In the genomic region with DNA sequence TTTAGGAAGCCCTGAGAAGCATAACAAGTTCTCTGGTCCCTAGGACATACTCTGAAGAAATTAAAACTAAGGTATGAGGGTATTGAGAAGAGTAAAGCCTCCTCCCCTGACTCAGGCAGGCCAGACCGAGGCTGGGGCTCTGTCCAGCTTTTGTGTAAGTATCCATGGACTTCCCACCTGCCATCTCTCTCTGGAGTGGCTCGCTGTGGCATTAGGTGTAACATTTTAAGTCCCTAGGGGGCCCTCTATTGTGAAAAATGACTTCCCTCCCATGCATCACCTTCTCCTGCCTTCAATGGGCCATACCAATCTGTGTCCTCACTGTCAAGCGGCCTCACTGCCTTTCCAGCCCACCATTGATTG, we compare ENCODE assay signal across 25 cellular contexts.
DNase-seq lines count a peak whose midpoint lies in the region; ATAC-seq and TF ChIP-seq lines count a peak whose summit lies in the region.
"Had no signal": no experiment of that assay in that cellular context is flagged by ENCODE, and none has a peak within 500 bp of the region (broad histone marks: within the 10 kb centered on the region; RNA-seq: fewer than 3 reads in every experiment).

No MANE protein-coding gene starts in this region.

- CTCF ChIA-PET in T-cell (lab: Charles Lee) = no interaction called here

- no peaks in the 10 kb centered on the region for H3K9me3 ChIP-seq in adipocyte (ENCODE audit: control insufficient read depth, low read length)
- peaks cover under 1% of the 10 kb centered on the region for H3K9me3 ChIP-seq in osteoblast (ENCODE audit: low read depth, low read length)
- H3K9me3 ChIP-seq: BE2C had no signal

- H3K4me2 ChIP-seq in osteoblast (ENCODE audit: insufficient read depth, low read length) = peak overlapping the region; percentile 63

- H3K27me3 Mint-ChIP-seq in T-cell (peaks cover 1 to 13% of the 10 kb centered on the region in 2 donors), endothelial cell (ENCODE audit: unreplicated experiment) (peaks cover 3% of the 10 kb centered on the region)
- H3K27me3 Mint-ChIP-seq: activated CD4-positive, alpha-beta T cell treated with anti-CD3 and anti-CD28 coated beads, Interleukin-2, amount 10 ng/mL, durations not matched to agents 7 days and 5 days; activated naive CD8-positive, alpha-beta T cell treated with anti-CD3 and anti-CD28 coated beads, Interleukin-2, amount 10 ng/mL, durations not matched to agents 7 days and 5 days had no signal

- H3K4me1 ChIP-seq in ACC112 (ENCODE audit: control insufficient read depth, insufficient read depth, low read length, unreplicated experiment) (peaks cover 8% of the 10 kb centered on the region), adipocyte (ENCODE audit: control insufficient read depth, insufficient read depth, low read length) (peaks cover 40% of the 10 kb centered on the region), osteoblast (ENCODE audit: insufficient read depth, low read length) (peaks cover 29% of the 10 kb centered on the region)

- no peak for TF ChIP-seq CTCF in osteoblast (IDR thresholded peaks at IDR 0.05; ENCODE audit: extremely low read depth, low read depth, low read length)
- TF ChIP-seq CTCF in endothelial cell (IDR thresholded peaks at IDR 0.05; ENCODE audit: unreplicated experiment) = no peak

- H3K27ac ChIP-seq in ACC112 (ENCODE audit: low read depth, low read length) (peak overlapping the region; percentile 59), osteoblast (ENCODE audit: low read depth, low read length) (peak overlapping the region; percentile 75)
- H3K27ac ChIP-seq: left ventricle myocardium inferior, VCaP had no signal

- H3K9me3 Mint-ChIP-seq in T-cell (peaks cover 0 to 4% (median 0%) of the 10 kb centered on the region in 3 donors), endothelial cell (ENCODE audit: unreplicated experiment) (no peaks in the 10 kb centered on the region)
- H3K9me3 Mint-ChIP-seq: activated CD4-positive, alpha-beta T cell treated with anti-CD3 and anti-CD28 coated beads, Interleukin-2, amount 10 ng/mL, durations not matched to agents 7 days and 5 days; activated naive CD8-positive, alpha-beta T cell treated with anti-CD3 and anti-CD28 coated beads, Interleukin-2, amount 10 ng/mL, durations not matched to agents 7 days and 5 days; activated T-cell treated with anti-CD3 and anti-CD28 coated beads, Interleukin-2, amount 50 U/mL, for 24 hours; type B pancreatic cell had no signal

- H2AFZ ChIP-seq in ACC112 (ENCODE audit: low read length, unreplicated experiment) = peak overlapping the region; percentile 87
- H2AFZ ChIP-seq in osteoblast (ENCODE audit: low read length) = peak overlapping the region; percentile 34

- no peaks in the 10 kb centered on the region for H3K27me3 ChIP-seq in ACC112 (ENCODE audit: insufficient read depth, low read length)
- no peaks in the 10 kb centered on the region for H3K27me3 ChIP-seq in adipocyte (replicated peaks; ENCODE audit: control insufficient read depth, insufficient read depth, low read length)
- no peaks in the 10 kb centered on the region for H3K27me3 ChIP-seq in osteoblast (ENCODE audit: insufficient read depth, low read length)
- H3K27me3 ChIP-seq: BE2C had no signal

- H3K4me3 ChIP-seq in ACC112 (ENCODE audit: low read depth, low read length) = no peak overlapping the region
- H3K4me3 ChIP-seq in adipocyte (ENCODE audit: low read length) = peak overlapping the region; percentile 30
- H3K4me3 ChIP-seq in osteoblast (ENCODE audit: insufficient read depth, low read length) = no peak overlapping the region
- H3K4me3 ChIP-seq: left ventricle myocardium inferior had no signal

- H3K4me3 Mint-ChIP-seq in T-cell = no peak overlapping the region
- H3K4me3 Mint-ChIP-seq in endothelial cell (ENCODE audit: unreplicated experiment) = no peak overlapping the region
- H3K4me3 Mint-ChIP-seq: activated CD4-positive, alpha-beta T cell treated with anti-CD3 and anti-CD28 coated beads, Interleukin-2, amount 10 ng/mL, durations not matched to agents 7 days and 5 days; activated naive CD8-positive, alpha-beta T cell treated with anti-CD3 and anti-CD28 coated beads, Interleukin-2, amount 10 ng/mL, durations not matched to agents 7 days and 5 days; activated T-cell treated with anti-CD3 and anti-CD28 coated beads, Interleukin-2, amount 50 U/mL, for 24 hours; mesothelial cell of epicardium; naive thymus-derived CD4-positive, alpha-beta T cell; type B pancreatic cell had no signal

- H4K20me1 ChIP-seq in osteoblast (ENCODE audit: insufficient read depth, low read length) = no peaks in the 10 kb centered on the region

- no peak for DNase-seq in adipocyte (ENCODE audit: low read depth)
- DNase-seq in osteoblast (ENCODE audit: insufficient read length, low spot score, missing footprints) = no peak
- DNase-seq in T-cell = no peak
- DNase-seq in endothelial cell (ENCODE audit: low spot score) = no peak
- DNase-seq in stimulated activated CD4-positive, alpha-beta T cell treated with anti-CD3 and anti-CD28 coated beads, Interleukin-2, amount 100 ng/mL, for 48 hours = no peak
- no peak for DNase-seq in NCI-H345 (lab: John Stamatoyannopoulos, UW)
- DNase-seq: activated CD4-positive, alpha-beta T cell treated with anti-CD3 and anti-CD28 coated beads, Interleukin-2, amount 10 ng/mL, durations not matched to agents 7 days and 5 days; activated gamma-delta T cell; activated naive CD8-positive, alpha-beta T cell treated with anti-CD3 and anti-CD28 coated beads, Interleukin-2, amount 10 ng/mL, durations not matched to agents 7 days and 5 days; activated T-cell treated with anti-CD3 and anti-CD28 coated beads, Interleukin-2, amount 50 U/mL, for 24 hours; BE2C; CD8-positive, alpha-beta memory T cell; cerebellar nuclear complex; left ventricle myocardium inferior; naive thymus-derived CD4-positive, alpha-beta T cell; NCI-H1694 treated with DMSO at 0.1 percent for 48 hours; NCI-H2171 treated with DMSO at 0.1 percent for 48 hours; nucleus accumbens; retina; stimulated activated CD4-positive, alpha-beta T cell treated with anti-CD3 and anti-CD28 coated beads, Interleukin-2, amount 100 ng/mL, for 24 hours had no signal

- no peak for TF ChIP-seq EP300 in Ishikawa (IDR thresholded peaks at IDR 0.05; ENCODE audit: borderline replicate concordance)

- peak overlapping the region; percentile 50 for H3K9ac ChIP-seq in adipocyte (ENCODE audit: low read length)

- H3K27ac Mint-ChIP-seq in T-cell = no peak overlapping the region
- H3K27ac Mint-ChIP-seq in endothelial cell (ENCODE audit: unreplicated experiment) = no peak overlapping the region
- H3K27ac Mint-ChIP-seq: activated CD4-positive, alpha-beta T cell treated with anti-CD3 and anti-CD28 coated beads, Interleukin-2, amount 10 ng/mL, durations not matched to agents 7 days and 5 days; activated naive CD8-positive, alpha-beta T cell treated with anti-CD3 and anti-CD28 coated beads, Interleukin-2, amount 10 ng/mL, durations not matched to agents 7 days and 5 days; activated T-cell treated with anti-CD3 and anti-CD28 coated beads, Interleukin-2, amount 50 U/mL, for 24 hours; CD8-positive, alpha-beta memory T cell; mesothelial cell of epicardium; naive thymus-derived CD4-positive, alpha-beta T cell; type B pancreatic cell had no signal

- H3K79me2 ChIP-seq in ACC112 (ENCODE audit: control insufficient read depth, insufficient read depth, low read length, unreplicated experiment) (no peaks in the 10 kb centered on the region), osteoblast (ENCODE audit: insufficient read depth, low read length) (no peaks in the 10 kb centered on the region)

- H3K36me3 ChIP-seq in ACC112 (ENCODE audit: insufficient read depth, low read length) (no peaks in the 10 kb centered on the region), adipocyte (ENCODE audit: control insufficient read depth, insufficient read depth, low read length, severe bottlenecking) (peaks cover 5% of the 10 kb centered on the region), osteoblast (ENCODE audit: insufficient read depth, low read length) (no peaks in the 10 kb centered on the region)
- H3K36me3 ChIP-seq: BE2C, left ventricle myocardium inferior had no signal

- H3K4me1 Mint-ChIP-seq in T-cell (no peaks in the 10 kb centered on the region), endothelial cell (ENCODE audit: unreplicated experiment) (peaks cover 8% of the 10 kb centered on the region)
- H3K4me1 Mint-ChIP-seq: activated CD4-positive, alpha-beta T cell treated with anti-CD3 and anti-CD28 coated beads, Interleukin-2, amount 10 ng/mL, durations not matched to agents 7 days and 5 days; activated naive CD8-positive, alpha-beta T cell treated with anti-CD3 and anti-CD28 coated beads, Interleukin-2, amount 10 ng/mL, durations not matched to agents 7 days and 5 days; CD8-positive, alpha-beta memory T cell; naive thymus-derived CD4-positive, alpha-beta T cell had no signal

- POLR2A ChIA-PET in T-cell (lab: Charles Lee) = no interaction called here

- H3K36me3 Mint-ChIP-seq in T-cell = no peaks in the 10 kb centered on the region
- H3K36me3 Mint-ChIP-seq in endothelial cell (ENCODE audit: low read depth, unreplicated experiment) = no peaks in the 10 kb centered on the region
- H3K36me3 Mint-ChIP-seq: activated naive CD8-positive, alpha-beta T cell treated with anti-CD3 and anti-CD28 coated beads, Interleukin-2, amount 10 ng/mL, durations not matched to agents 7 days and 5 days; CD8-positive, alpha-beta memory T cell; mesothelial cell of epicardium; naive thymus-derived CD4-positive, alpha-beta T cell had no signal

- no peak for ATAC-seq in T-cell (replicated peaks in 1 of 4)
- ATAC-seq: naive thymus-derived CD4-positive, alpha-beta T cell had no signal

- TF ChIP-seq RAD21 in Ishikawa (IDR thresholded peaks at IDR 0.05; ENCODE audit: low read depth) = no peak

TF ChIP-seq in Ishikawa, 13 proteins besides CTCF, POLR2A, EP300 and RAD21 (continues in another document):
- 0 out of 2 replicates have a peak, but pooled peaks have one; percentile 13 for TF ChIP-seq YY1 (IDR thresholded peaks at IDR 0.05; ENCODE audit: low read depth)
